1 cellular context compared by ENCODE assay signal in genomic region chr6:43667245-43668150, GRCh38.
TF ChIP-seq lines count a peak whose summit lies in the region.

No MANE protein-coding gene starts in this region.

TF ChIP-seq in HepG2, 621 proteins besides CTCF, POLR2A, EP300 and RAD21 (continued from another document and continues in another):
- TF ChIP-seq ZBTB34 (CRISPR knock-in tag; IDR thresholded peaks at IDR 0.05) (no peak), MBD4 (IDR thresholded peaks at IDR 0.05; ENCODE audit: borderline replicate concordance, low read length) (no peak), ZNF576 (CRISPR knock-in tag; IDR thresholded peaks at IDR 0.05) (no peak), ZNF33A (CRISPR knock-in tag; IDR thresholded peaks at IDR 0.05; ENCODE audit: borderline replicate concordance) (0 out of 2 replicates have a peak, but pooled peaks have one; percentile 37), ZNF598 (CRISPR knock-in tag; IDR thresholded peaks at IDR 0.05; ENCODE audit: borderline replicate concordance) (no peak; the same call in 1 of the 2 replicates), ZNF878 (CRISPR knock-in tag; IDR thresholded peaks at IDR 0.05) (no peak), JDP2 (CRISPR knock-in tag; IDR thresholded peaks at IDR 0.05; ENCODE audit: borderline replicate concordance) (no peak), ZBTB46 (CRISPR knock-in tag; IDR thresholded peaks at IDR 0.05; ENCODE audit: borderline replicate concordance) (no peak), DNMT3B (CRISPR knock-in tag; conservative IDR thresholded peaks at IDR 0.05) (no peak), ZNF496 (CRISPR knock-in tag; IDR thresholded peaks at IDR 0.05; ENCODE audit: insufficient replicate concordance) (no peak), TFE3 (CRISPR knock-in tag; IDR thresholded peaks at IDR 0.05) (no peak), ATF3 (CRISPR knock-in tag; IDR thresholded peaks at IDR 0.05) (no peak), CCDC6 (CRISPR knock-in tag; IDR thresholded peaks at IDR 0.05) (no peak), ZNF772 (CRISPR knock-in tag; IDR thresholded peaks at IDR 0.05) (peak; percentile 86), ATF7 (IDR thresholded peaks at IDR 0.05) (no peak), ATF7 (CRISPR knock-in tag; IDR thresholded peaks at IDR 0.05) (no peak), GZF1 (CRISPR knock-in tag; IDR thresholded peaks at IDR 0.05) (no peak), ZNF672 (CRISPR knock-in tag; IDR thresholded peaks at IDR 0.05) (no peak), ZNF577 (CRISPR knock-in tag; IDR thresholded peaks at IDR 0.05; ENCODE audit: borderline replicate concordance, low read depth) (no peak), ZNF335 (CRISPR knock-in tag; IDR thresholded peaks at IDR 0.05) (no peak), FOXA3 (CRISPR knock-in tag; IDR thresholded peaks at IDR 0.05) (peak; percentile 66), PHF21A (CRISPR knock-in tag; IDR thresholded peaks at IDR 0.05) (no peak), CERS6 (CRISPR knock-in tag; IDR thresholded peaks at IDR 0.05) (no peak), U2AF1 (optimal IDR thresholded peaks at IDR 0.05; ENCODE audit: low read depth, low read length) (no peak), ATF6 (CRISPR knock-in tag; conservative IDR thresholded peaks at IDR 0.05) (no peak), MLLT10 (CRISPR knock-in tag; IDR thresholded peaks at IDR 0.05) (no peak), ARNT2 (CRISPR knock-in tag; IDR thresholded peaks at IDR 0.05; ENCODE audit: low read depth) (no peak), ZNF354B (CRISPR knock-in tag; IDR thresholded peaks at IDR 0.05) (no peak), BCLAF1 (IDR thresholded peaks at IDR 0.05) (no peak), ZNF709 (CRISPR knock-in tag; IDR thresholded peaks at IDR 0.05) (no peak), SRSF4 (IDR thresholded peaks at IDR 0.05; ENCODE audit: low read depth, low read length, poor library complexity, severe bottlenecking) (no peak), ZNF550 (CRISPR knock-in tag; IDR thresholded peaks at IDR 0.05; ENCODE audit: borderline replicate concordance) (no peak), MTF1 (CRISPR knock-in tag; IDR thresholded peaks at IDR 0.05) (no peak), ZNF574 (CRISPR knock-in tag; IDR thresholded peaks at IDR 0.05) (peak; percentile 77), ZNF256 (CRISPR knock-in tag; conservative IDR thresholded peaks at IDR 0.05) (no peak), ZNF232 (CRISPR knock-in tag; IDR thresholded peaks at IDR 0.05; ENCODE audit: borderline replicate concordance) (peak; percentile 59; the same call in 1 of the 2 replicates), ZFP36 (IDR thresholded peaks at IDR 0.05; ENCODE audit: borderline replicate concordance, low read depth, low read length, partially characterized antibody) (peak; percentile 34), NFE2 (CRISPR knock-in tag; IDR thresholded peaks at IDR 0.05) (no peak), ZNF749 (CRISPR knock-in tag; IDR thresholded peaks at IDR 0.05; ENCODE audit: borderline replicate concordance) (0 out of 2 replicates have a peak, but pooled peaks have one; percentile 21), ZNF432 (CRISPR knock-in tag; IDR thresholded peaks at IDR 0.05; ENCODE audit: borderline replicate concordance) (no peak), ZFP41 (CRISPR knock-in tag; IDR thresholded peaks at IDR 0.05; ENCODE audit: borderline replicate concordance) (no peak), ZNF841 (CRISPR knock-in tag; IDR thresholded peaks at IDR 0.05; ENCODE audit: borderline replicate concordance) (no peak), KLF11 (CRISPR knock-in tag; IDR thresholded peaks at IDR 0.05) (no peak), ETV5 (CRISPR knock-in tag; IDR thresholded peaks at IDR 0.05; ENCODE audit: borderline replicate concordance) (no peak; the same call in 1 of the 2 replicates), SP1 (IDR thresholded peaks at IDR 0.05) (no peak), SP1 (CRISPR knock-in tag; IDR thresholded peaks at IDR 0.05) (peak; percentile 51), SIX1 (CRISPR knock-in tag; IDR thresholded peaks at IDR 0.05; ENCODE audit: borderline replicate concordance) (no peak), POGK (CRISPR knock-in tag; conservative IDR thresholded peaks at IDR 0.05) (peak; percentile 91)
